ENCODE assay signal across 10 cellular contexts in the genomic region with DNA sequence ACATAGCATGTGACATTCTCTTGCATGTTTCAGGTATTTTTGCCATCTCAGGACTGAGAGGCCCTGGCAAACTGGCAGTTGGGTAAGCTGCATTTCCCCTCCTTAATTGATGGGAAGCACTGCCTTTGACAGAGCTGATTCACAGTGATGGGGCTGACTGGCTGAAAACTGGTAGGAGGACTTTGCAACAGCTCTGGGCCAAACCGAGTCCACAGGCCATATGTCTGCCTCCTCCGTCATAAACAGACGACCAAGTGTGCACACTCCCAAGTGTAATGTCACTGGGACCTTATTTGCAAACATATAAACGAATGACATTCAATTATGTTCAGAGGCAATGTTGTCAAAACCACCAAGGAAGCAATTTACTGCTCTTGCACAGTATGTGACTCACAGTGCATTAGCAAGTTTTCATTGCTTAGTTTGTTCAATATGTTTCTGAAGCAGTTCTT. TPM values are rescaled to one million over a fixed set of nuclear protein-coding genes. Genes with fewer than 3 reads are reported as not detected.
DNase-seq lines count a peak whose midpoint lies in the region; TF ChIP-seq lines count a peak whose summit lies in the region.
"Not testable (repeated sequence)": the region's sequence is repeated elsewhere in the genome, so short reads cannot be mapped to it uniquely, and the experiment has no call there.
"Had no signal": no experiment of that assay in that cellular context is flagged by ENCODE, and none has a peak within 500 bp of the region (broad histone marks: within the 10 kb centered on the region; RNA-seq: fewer than 3 reads in every experiment).

No MANE protein-coding gene starts in this region.

- H3K27ac ChIP-seq in SK-N-MC, result 0 out of 2 replicates have a peak overlapping the region, but pooled peaks have one; percentile 36
- H3K27ac ChIP-seq in brain microvascular endothelial cell, result peak overlapping the region; percentile 10

- H3K9me3 Mint-ChIP-seq in mesothelial cell of epicardium, type B pancreatic cell: not testable (repeated sequence)

- H3K9ac ChIP-seq in SK-N-MC (ENCODE audit: insufficient read length), result not testable (repeated sequence)

- not testable (repeated sequence) for H3K27me3 Mint-ChIP-seq in mesothelial cell of epicardium (ENCODE audit: low read depth); type B pancreatic cell

- not testable (repeated sequence) for TF ChIP-seq CTCF in brain microvascular endothelial cell (IDR thresholded peaks at IDR 0.05; ENCODE audit: low read depth, low read length, missing control alignments); mesothelial cell of epicardium (IDR thresholded peaks at IDR 0.05; ENCODE audit: unreplicated experiment); type B pancreatic cell (conservative IDR thresholded peaks at IDR 0.05)

- not testable (repeated sequence) for H3K36me3 ChIP-seq in SK-N-MC (ENCODE audit: insufficient read depth, low read length); brain microvascular endothelial cell (replicated peaks)

- not testable (repeated sequence) for H3K4me3 Mint-ChIP-seq in mesothelial cell of epicardium, type B pancreatic cell

- H3K27ac Mint-ChIP-seq in mesothelial cell of epicardium (peak overlapping the region; percentile 55), type B pancreatic cell (peak overlapping the region; percentile 74)

- H3K27me3 ChIP-seq in brain microvascular endothelial cell (replicated peaks), result not testable (repeated sequence)

- H3K4me1 Mint-ChIP-seq in mesothelial cell of epicardium, result peaks cover 13% of the 10 kb centered on the region
- H3K4me1 Mint-ChIP-seq in type B pancreatic cell (ENCODE audit: unreplicated experiment), result not testable (repeated sequence)

- DNase-seq in AG20443 (ENCODE audit: low spot score), result peak; percentile 2
- DNase-seq in H4 (ENCODE audit: low spot score), result peak; percentile 59
- DNase-seq in NCI-H2171 treated with DMSO at 0.1 percent for 48 hours (lab: John Stamatoyannopoulos, UW), result peak; percentile 5
- DNase-seq in SK-N-MC (ENCODE audit: low read depth, low spot score); brain microvascular endothelial cell; mesothelial cell of epicardium (ENCODE audit: low spot score in 2 of 2, unreplicated experiment in 2 of 2); type B pancreatic cell (ENCODE audit: extremely low spot score, unreplicated experiment): not testable (repeated sequence)
- DNase-seq in fibroblast of peridontal ligament (ENCODE audit: extremely low read depth), result peak; percentile 52

- H3K4me3 ChIP-seq in SK-N-MC; brain microvascular endothelial cell (ENCODE audit: low read depth, low read length): not testable (repeated sequence)

- in situ Hi-C loops in brain microvascular endothelial cell (cut with HindIII; ENCODE audit: low pct_ligation_motif_present, low sequenced_read_pairs), result not testable (repeated sequence)

- not testable (repeated sequence) for H3K9me3 ChIP-seq in SK-N-MC (ENCODE audit: low read depth, low read length)

- H3K36me3 Mint-ChIP-seq in mesothelial cell of epicardium, result peaks cover 17% of the 10 kb centered on the region
- H3K36me3 Mint-ChIP-seq in type B pancreatic cell, result peaks cover 12% of the 10 kb centered on the region

RNA-seq across cellular contexts. Expression of a gene that starts 27.3 kb away (rescaled TPM):
- not detected in 2 replicates for total RNA-seq in H4 (2014; rRNA removed; shearing (Covaris generic))
- total RNA-seq in mesothelial cell of epicardium, result 0.18 to 0.44 TPM (median 0.34 TPM) in 3 replicates
- 0.19 and 0.51 TPM in 2 replicates for total RNA-seq in type B pancreatic cell (ENCODE audit: low replicate concordance)
- total RNA-seq: vagina had no signal

RNA-seq across cellular contexts. Expression of a gene that starts 56.7 kb away (rescaled TPM):
- 2.7 and 5.1 TPM in 2 replicates for total RNA-seq in H4 (2014; rRNA removed; shearing (Covaris generic))
- total RNA-seq in mesothelial cell of epicardium, result 14.7 to 15.8 TPM (median 15.7 TPM) in 3 replicates
- total RNA-seq in type B pancreatic cell (ENCODE audit: low replicate concordance), result 8.9 and 10.5 TPM in 2 replicates

RNA-seq across cellular contexts. Expression of a gene that starts 60.0 kb away (rescaled TPM):
- total RNA-seq in H4 (2014; rRNA removed; shearing (Covaris generic)), result not detected in 2 replicates
- total RNA-seq in mesothelial cell of epicardium, result 49.5 to 56.9 TPM (median 50.1 TPM) in 3 replicates
- 10.7 and 11.2 TPM in 2 replicates for total RNA-seq in type B pancreatic cell (ENCODE audit: low replicate concordance)
- total RNA-seq: frontal cortex had no signal

Comparison
In these comparisons a context has a peak if more than half of its experiments do, and no peak if none do; other contexts are left out.
1. RNA of a gene that starts 60.0 kb away (total RNA-seq): 49.5 to 56.9 TPM in mesothelial cell of epicardium and 10.7 to 11.2 TPM in type B pancreatic cell; not detected in H4; every median in the first group is over 10 times any median in the second.